In genomic region chr11:36499325-36499724, GRCh38 we compare ENCODE assay signal across 16 cellular contexts. TPM values are rescaled to one million over a fixed set of nuclear protein-coding genes. Genes with fewer than 3 reads are reported as not detected.
DNase-seq lines count a peak whose midpoint lies in the region; ATAC-seq and TF ChIP-seq lines count a peak whose summit lies in the region.
"Had no signal": no experiment of that assay in that cellular context is flagged by ENCODE, and none has a peak within 500 bp of the region (broad histone marks: within the 10 kb centered on the region; RNA-seq: fewer than 3 reads in every experiment).

No MANE protein-coding gene starts in this region.

- intact Hi-C loops in natural killer cell (cut with micrococcal nuclease): no loop called here
- intact Hi-C loops in sciatic nerve (cut with DNase I): no loop called here

- H3K4me3 Mint-ChIP-seq in HFFc6: no peak overlapping the region
- H3K4me3 Mint-ChIP-seq in central memory CD8-positive, alpha-beta T cell: no peak overlapping the region
- no peak overlapping the region for H3K4me3 Mint-ChIP-seq in natural killer cell
- H3K4me3 Mint-ChIP-seq: CD8-positive, alpha-beta memory T cell had no signal

- H3K27ac Mint-ChIP-seq in HFFc6 (peak overlapping the region; percentile 25; the same call in 1 of the 2 replicates), natural killer cell (peak overlapping the region; percentile 16 to 17)
- H3K27ac Mint-ChIP-seq in central memory CD8-positive, alpha-beta T cell (ENCODE audit: low read depth): peak overlapping the region; percentile 5

- DNase-seq in HFFc6 (no peak), Kasumi-1 (lab: John Stamatoyannopoulos, UW) (peak; percentile 35 to 42), natural killer cell (no peak), KG1 (lab: John Stamatoyannopoulos, UW) (no peak), sciatic nerve (ENCODE audit: low spot score) (no peak)
- DNase-seq in central memory CD8-positive, alpha-beta T cell (ENCODE audit: low spot score in 2 of 2): no peak
- DNase-seq: BE2C; CD8-positive, alpha-beta memory T cell; GM23248; Karpas-422; NCI-H1417 treated with DMSO at 0.1 percent for 48 hours; NCI-H2029 treated with DMSO at 0.1 percent for 48 hours; NCI-H510A treated with DMSO at 0.1 percent for 48 hours; SHP77 treated with DMSO at 0.1 percent for 48 hours had no signal

- H3K4me1 Mint-ChIP-seq in HFFc6 (ENCODE audit: low read depth): peaks cover 35% of the 10 kb centered on the region
- H3K4me1 Mint-ChIP-seq in central memory CD8-positive, alpha-beta T cell: peaks cover 33% of the 10 kb centered on the region
- peaks cover 42 to 44% of the 10 kb centered on the region in 2 donors for H3K4me1 Mint-ChIP-seq in natural killer cell

- ATAC-seq in central memory CD8-positive, alpha-beta T cell (replicated peaks; ENCODE audit: extremely low read depth, poor library complexity, severe bottlenecking): no peak
- ATAC-seq in natural killer cell: no peak
- ATAC-seq in HG03439 (IDR thresholded peaks at IDR 0.05; ENCODE audit: unreplicated experiment): no peak
- no peak for ATAC-seq in sciatic nerve
- ATAC-seq: HCT116 had no signal

- peaks cover 7% of the 10 kb centered on the region; the same call in 1 of the 2 replicates for H3K36me3 Mint-ChIP-seq in HFFc6 (ENCODE audit: low read depth)
- H3K36me3 Mint-ChIP-seq in central memory CD8-positive, alpha-beta T cell (ENCODE audit: insufficient read depth): peaks cover 49% of the 10 kb centered on the region
- no peaks in the 10 kb centered on the region for H3K36me3 Mint-ChIP-seq in natural killer cell

- H3K27me3 Mint-ChIP-seq in HFFc6 (ENCODE audit: insufficient read depth) (no peaks in the 10 kb centered on the region; the same call in 1 of the 2 replicates), natural killer cell (ENCODE audit: low read depth in 2 of 2) (no peaks in the 10 kb centered on the region)
- H3K27me3 Mint-ChIP-seq in central memory CD8-positive, alpha-beta T cell: no peaks in the 10 kb centered on the region
- H3K27me3 Mint-ChIP-seq: CD8-positive, alpha-beta memory T cell had no signal

- H3K9me3 Mint-ChIP-seq in HFFc6 (no peaks in the 10 kb centered on the region), natural killer cell (no peaks in the 10 kb centered on the region)
- H3K9me3 Mint-ChIP-seq in central memory CD8-positive, alpha-beta T cell: no peaks in the 10 kb centered on the region
- H3K9me3 Mint-ChIP-seq: CD8-positive, alpha-beta memory T cell had no signal

- TF ChIP-seq CTCF in HFFc6 (IDR thresholded peaks at IDR 0.05) (no peak), natural killer cell (IDR thresholded peaks at IDR 0.05) (no peak)

RNA-seq across cellular contexts. Expression of gene TRAF6, which starts 10.7 kb away (rescaled TPM):
- 1 to 10 TPM; 7.9 to 9.5 (median 8.3) TPM for total RNA-seq in HFFc6 (2021; fragmentation: NEBNext Ultra II Directional; extraction: Animal tissue kit (Norgen Biotek cat#: 25700))
- total RNA-seq in natural killer cell (10 to 100 TPM; 37.9 to 43.3 (median 40.2) TPM), sciatic nerve (16.6 TPM)

Comparison
In these comparisons a context has a peak if more than half of its experiments do, and no peak if none do; other contexts are left out.
1. DNase-seq: peak in Kasumi-1 (2 of 2); none in HFFc6 (single experiment), central memory CD8-positive, alpha-beta T cell (0 of 2), natural killer cell (single experiment), KG1 (single experiment) and sciatic nerve (single experiment).
2. Peak in every context shown above with its lines, with median percentiles within 50 percentile points of each other: H3K27ac Mint-ChIP-seq.